8 cellular contexts compared by ENCODE assay signal in genomic region chr7:92641921-92642511, GRCh38. TPM values are rescaled to one million over a fixed set of nuclear protein-coding genes. Genes with fewer than 3 reads are reported as not detected.
DNase-seq lines count a peak whose midpoint lies in the region; ATAC-seq, FAIRE-seq and TF ChIP-seq lines count a peak whose summit lies in the region.

No MANE protein-coding gene starts in this region.

- no peak for FAIRE-seq in bronchial epithelial cell (lab: Jason Lieb, UNC)

- H3K27ac Mint-ChIP-seq in T-helper 2 cell treated with Interferon-gamma antibody and Interleukin-4, amounts not matched to agents 5 μg/mL and 100 μg/mL, for 36 hours = peak overlapping the region; percentile 92

- ATAC-seq in GM19023 (IDR thresholded peaks at IDR 0.05; ENCODE audit: unreplicated experiment) = peak; percentile 85
- ATAC-seq in HG03045 (IDR thresholded peaks at IDR 0.05; ENCODE audit: unreplicated experiment) = peak; percentile 84

- TF ChIP-seq CTCF in bronchial epithelial cell (IDR thresholded peaks at IDR 0.05; ENCODE audit: insufficient read depth, low read length, severe bottlenecking) = no peak

- no peaks in the 10 kb centered on the region for H3K27me3 Mint-ChIP-seq in T-helper 2 cell treated with Interferon-gamma antibody and Interleukin-4, amounts not matched to agents 5 μg/mL and 100 μg/mL, for 36 hours (ENCODE audit: low read depth)

- H3K27me3 ChIP-seq in bronchial epithelial cell (ENCODE audit: control insufficient read depth, insufficient read depth, low read length) = no peaks in the 10 kb centered on the region

- H3K4me3 Mint-ChIP-seq in T-helper 2 cell treated with Interferon-gamma antibody and Interleukin-4, amounts not matched to agents 5 μg/mL and 100 μg/mL, for 36 hours = peak overlapping the region; percentile 72

- H3K36me3 ChIP-seq in bronchial epithelial cell (ENCODE audit: control insufficient read depth, insufficient read depth, low read length) = no peaks in the 10 kb centered on the region

- peaks cover 82% of the 10 kb centered on the region for H3K4me1 Mint-ChIP-seq in T-helper 2 cell treated with Interferon-gamma antibody and Interleukin-4, amounts not matched to agents 5 μg/mL and 100 μg/mL, for 36 hours (ENCODE audit: low read depth)

- H3K36me3 Mint-ChIP-seq in T-helper 2 cell treated with Interferon-gamma antibody and Interleukin-4, amounts not matched to agents 5 μg/mL and 100 μg/mL, for 36 hours (ENCODE audit: low read depth) = peaks cover 35% of the 10 kb centered on the region

- H3K4me3 ChIP-seq in bronchial epithelial cell (ENCODE audit: low read depth, low read length) = no peak overlapping the region

- no peaks in the 10 kb centered on the region for H3K9me3 Mint-ChIP-seq in T-helper 2 cell treated with Interferon-gamma antibody and Interleukin-4, amounts not matched to agents 5 μg/mL and 100 μg/mL, for 36 hours

- peak; percentile 85 for DNase-seq in T-helper 2 cell treated with Interferon-gamma antibody and Interleukin-4, amounts not matched to agents 5 μg/mL and 100 μg/mL, for 36 hours (ENCODE audit: low spot score)
- peak; percentile 84 for DNase-seq in bronchial epithelial cell (ENCODE audit: low read depth)
- DNase-seq in stimulated activated CD8-positive, alpha-beta memory T cell treated with anti-CD3 and anti-CD28 coated beads, Interleukin-15, amount 100 ng/mL, for 48 hours (ENCODE audit: low read depth in 2 of 2) = peak; percentile 69 to 71
- DNase-seq in COR-L47 (lab: John Stamatoyannopoulos, UW) = no peak
- no peak for DNase-seq in ecto neural progenitor cell (ENCODE audit: low spot score)
- no peak for DNase-seq in COLO829 (ENCODE audit: low spot score)

RNA-seq across cellular contexts. Expression of gene FAM133B, which starts 51.8 kb away (rescaled TPM):
- 11.1 and 19.8 TPM in 2 replicates for total RNA-seq in bronchial epithelial cell

Comparison
In these comparisons a context has a peak if more than half of its experiments do, and no peak if none do; other contexts are left out.
1. DNase-seq: peak in T-helper 2 cell treated with Interferon-gamma antibody and Interleukin-4, amounts not matched to agents 5 μg/mL and 100 μg/mL, for 36 hours (single experiment), bronchial epithelial cell (single experiment) and stimulated activated CD8-positive, alpha-beta memory T cell treated with anti-CD3 and anti-CD28 coated beads, Interleukin-15, amount 100 ng/mL, for 48 hours (2 of 2); none in COR-L47 (single experiment), ecto neural progenitor cell (single experiment) and COLO829 (single experiment).